ENCODE assay signal across 7 cellular contexts in genomic region chr4:7539659-7540058, GRCh38.
A peak's percentile ranks its signal among the peaks of the same experiment; 100 is the strongest.
DNase-seq lines count a peak whose midpoint lies in the region; ATAC-seq and TF ChIP-seq lines count a peak whose summit lies in the region.

No MANE protein-coding gene starts in this region.

- H3T11ph ChIP-seq in H9 (ENCODE audit: low read length), result no peak overlapping the region

- no peak overlapping the region for H3K4me2 ChIP-seq in H9 (ENCODE audit: insufficient read depth, insufficient read length, low read length)

- no peak overlapping the region for H3K56ac ChIP-seq in H9 (ENCODE audit: insufficient read length, low read depth, low read length)

- no peaks in the 10 kb centered on the region for H4K20me1 ChIP-seq in H9 (ENCODE audit: control insufficient read depth, insufficient read depth, insufficient read length)

- H4K8ac ChIP-seq in H9 (replicated peaks; ENCODE audit: insufficient read length, low read depth, low read length), result no peak overlapping the region

- H2BK5ac ChIP-seq in H9 (ENCODE audit: insufficient read length, low read length), result no peak overlapping the region

- peak; percentile 82 for DNase-seq in H9
- DNase-seq in OCI-M1 (lab: John Stamatoyannopoulos, UW), result peak; percentile 63
- peak; percentile 12 for DNase-seq in activated T-helper 9 cell treated with anti-CD3 and anti-CD28 coated beads, Interleukin-2, amount 50 U/mL, for 16 hours (ENCODE audit: low read depth)
- peak; percentile 6 for DNase-seq in stimulated activated CD4-positive, alpha-beta T cell treated with anti-CD3 and anti-CD28 coated beads, Interleukin-2, amount 100 ng/mL, for 4 hours (ENCODE audit: low read depth)
- no peak for DNase-seq in superior temporal gyrus (ENCODE audit: extremely low spot score)
- DNase-seq in medulla oblongata (ENCODE audit: extremely low spot score), result no peak

- no peak overlapping the region for H3K23ac ChIP-seq in H9 (ENCODE audit: insufficient read length, low read depth, low read length)

- peaks cover 4% of the 10 kb centered on the region; the same call in 1 of the 2 replicates for H3K27me3 Mint-ChIP-seq in H9 (ENCODE audit: low read depth)

- H3K4me1 ChIP-seq in H9 (ENCODE audit: insufficient read depth, low read length), result no peaks in the 10 kb centered on the region; the same call in 1 of the 2 replicates

- H3K36me3 Mint-ChIP-seq in H9 (ENCODE audit: insufficient read depth in 1 of 3, low read depth in 3 of 3), result no peaks in the 10 kb centered on the region; a peak in 2 of 7 replicates

- H2BK20ac ChIP-seq in H9 (ENCODE audit: low read depth, low read length, poor library complexity, severe bottlenecking), result no peak overlapping the region

- H3K14ac ChIP-seq in H9 (ENCODE audit: insufficient read depth, low read length), result no peak overlapping the region

- H3K18ac ChIP-seq in H9 (ENCODE audit: insufficient read length, low read depth, low read length), result no peak overlapping the region

- H3K27ac Mint-ChIP-seq in H9, result no peak overlapping the region

- H2BK12ac ChIP-seq in H9 (ENCODE audit: insufficient read length, low read depth, low read length), result no peak overlapping the region

- no peak overlapping the region for H4K5ac ChIP-seq in H9 (ENCODE audit: insufficient read length, low read depth, low read length)

- no peaks in the 10 kb centered on the region for H3K27me3 ChIP-seq in H9 (ENCODE audit: insufficient read depth, low read length)

- H3K27ac ChIP-seq in H9 (ENCODE audit: insufficient read length, low read depth, low read length), result no peak overlapping the region

- ATAC-seq in HG02623 (IDR thresholded peaks at IDR 0.05; ENCODE audit: unreplicated experiment), result no peak

- H2AFZ ChIP-seq in H9 (ENCODE audit: low read length), result no peak overlapping the region

- H3K79me1 ChIP-seq in H9 (ENCODE audit: insufficient read depth, low read depth, low read length, poor library complexity, severe bottlenecking), result no peaks in the 10 kb centered on the region

- peaks cover 4 to 6% of the 10 kb centered on the region in 2 experiments; a peak in 3 of 5 replicates for H3K9me3 Mint-ChIP-seq in H9

- H4K91ac ChIP-seq in H9 (ENCODE audit: insufficient read length, low read depth, low read length), result no peak overlapping the region

- no peaks in the 10 kb centered on the region for H3K9me3 ChIP-seq in H9 (ENCODE audit: control insufficient read depth, low read depth, low read length)

- H2AK5ac ChIP-seq in H9 (ENCODE audit: insufficient read length, low read length), result no peak overlapping the region

- no CpG with 5 or more reads among the region's 9 CpGs for WGBS in H9 (ENCODE audit: extremely low coverage, insufficient read length, low lambda C conversion rate)

- no peak overlapping the region for H3K4me3 Mint-ChIP-seq in H9

- TF ChIP-seq CTCF in H9 (conservative IDR thresholded peaks at IDR 0.05), result no peak

- H2BK120ac ChIP-seq in H9 (ENCODE audit: low read depth, low read length, poor library complexity, severe bottlenecking), result no peak overlapping the region

- no peaks in the 10 kb centered on the region for H3K79me2 ChIP-seq in H9 (ENCODE audit: insufficient read depth, low read length)

- no peak overlapping the region for H3K4ac ChIP-seq in H9 (ENCODE audit: low read depth, low read length)

- no peak overlapping the region for H2BK15ac ChIP-seq in H9 (ENCODE audit: low read depth, low read length)

- H3K9ac ChIP-seq in H9 (ENCODE audit: extremely low read depth, insufficient read length, low read length), result no peak overlapping the region

- H3K4me1 Mint-ChIP-seq in H9, result peaks cover 0 to 2% of the 10 kb centered on the region in 2 experiments; a peak in 1 of 4 replicates

- no peaks in the 10 kb centered on the region for H3K23me2 ChIP-seq in H9 (ENCODE audit: insufficient read length, low read depth, low read length, poor library complexity, severe bottlenecking)

Comparison
In these comparisons a context has a peak if more than half of its experiments do, and no peak if none do; other contexts are left out.
1. DNase-seq: peak in H9 (single experiment), OCI-M1 (single experiment), activated T-helper 9 cell treated with anti-CD3 and anti-CD28 coated beads, Interleukin-2, amount 50 U/mL, for 16 hours (single experiment) and stimulated activated CD4-positive, alpha-beta T cell treated with anti-CD3 and anti-CD28 coated beads, Interleukin-2, amount 100 ng/mL, for 4 hours (single experiment); none in superior temporal gyrus (single experiment) and medulla oblongata (single experiment).